In genomic region chr20:2140561-2140960, GRCh38 we compare ENCODE assay signal across 13 cellular contexts. TPM values are rescaled to one million over a fixed set of nuclear protein-coding genes. Genes with fewer than 3 reads are reported as not detected.
DNase-seq lines count a peak whose midpoint lies in the region; TF ChIP-seq lines count a peak whose summit lies in the region.
"Had no signal": no experiment of that assay in that cellular context is flagged by ENCODE, and none has a peak within 500 bp of the region (broad histone marks: within the 10 kb centered on the region; RNA-seq: fewer than 3 reads in every experiment).

No MANE protein-coding gene starts in this region.

- H3K4me3 ChIP-seq in fibroblast of mammary gland (ENCODE audit: control insufficient read depth, low read depth, low read length), result no peak overlapping the region
- no peak overlapping the region for H3K4me3 ChIP-seq in transverse colon
- H3K4me3 ChIP-seq: SJSA1 had no signal

- peaks cover 0 to 22% (median 5%) of the 10 kb centered on the region in 4 donors for H3K4me1 ChIP-seq in transverse colon

- intact Hi-C loops in transverse colon (cut with DNase I; ENCODE audit: low total_unique reads), result loop anchor here (10.0 kb wide), 1 partner anchor 654 kb away; no protein-coding TSS in a partner anchor

- peaks cover 54% of the 10 kb centered on the region for H3K36me3 Mint-ChIP-seq in activated T-cell treated with anti-CD3 and anti-CD28 coated beads, Interleukin-2, amount 50 U/mL, for 24 hours (ENCODE audit: low read depth)

- CTCF ChIA-PET in RWPE1 (lab: Yijun Ruan, JAX), result interaction anchor here (0.6 to 0.7 kb wide), 2 partner anchors 32 to 137 kb away, joined by 3 read pairs; no protein-coding TSS in a partner anchor

- 56% methylated on average over 1 of the region's 1 CpG; no CpG with 5 or more reads in 1 of the 2 donors for WGBS in transverse colon (ENCODE audit: low coverage in 1 of 2), 2 donors

- DNase-seq in RWPE1 (ENCODE audit: low spot score) (no peak), fibroblast of mammary gland (ENCODE audit: low read depth) (peak; percentile 60), occipital lobe (lab: John Stamatoyannopoulos, UW) (peak; percentile 20), transverse colon (peak; percentile 35), GM10266 (ENCODE audit: extremely low spot score) (no peak)
- no peak for DNase-seq in activated CD4-positive, alpha-beta T cell treated with anti-CD3 and anti-CD28 coated beads, Interleukin-2, amount 50 U/mL, for 4 hours
- no peak for DNase-seq in activated T-cell treated with anti-CD3 and anti-CD28 coated beads, Interleukin-2, amount 50 U/mL, for 24 hours
- DNase-seq: CD8-positive, alpha-beta T cell; NCI-H748 treated with DMSO at 0.1 percent for 48 hours; nucleus accumbens; stimulated activated CD4-positive, alpha-beta T cell treated with anti-CD3 and anti-CD28 coated beads, Interleukin-2, amount 100 ng/mL, for 48 hours; stimulated activated naive CD4-positive, alpha-beta T cell had no signal

- H3K27ac Mint-ChIP-seq in activated T-cell treated with anti-CD3 and anti-CD28 coated beads, Interleukin-2, amount 50 U/mL, for 24 hours, result no peak overlapping the region
- H3K27ac Mint-ChIP-seq: CD8-positive, alpha-beta T cell had no signal

- no peak for TF ChIP-seq CTCF in RWPE1 (conservative IDR thresholded peaks at IDR 0.05; ENCODE audit: low read depth)
- TF ChIP-seq CTCF in fibroblast of mammary gland (conservative IDR thresholded peaks at IDR 0.05; ENCODE audit: control insufficient read depth, insufficient read depth, low read depth, low read length), result no peak
- no peak for TF ChIP-seq CTCF in transverse colon (IDR thresholded peaks at IDR 0.05)
- no peak for TF ChIP-seq CTCF in GM10266 (IDR thresholded peaks at IDR 0.05; ENCODE audit: control insufficient read depth, insufficient read depth, low read depth, missing control alignments)

- H3K4me3 Mint-ChIP-seq in activated T-cell treated with anti-CD3 and anti-CD28 coated beads, Interleukin-2, amount 50 U/mL, for 24 hours, result no peak overlapping the region
- H3K4me3 Mint-ChIP-seq: CD8-positive, alpha-beta T cell had no signal

- peak overlapping the region; percentile 6 for H3K27ac ChIP-seq in RWPE1
- peak overlapping the region in 1 of 4 donors; percentile 25 for H3K27ac ChIP-seq in transverse colon
- H3K27ac ChIP-seq: SJSA1 had no signal

- no peaks in the 10 kb centered on the region for H3K9me3 Mint-ChIP-seq in activated T-cell treated with anti-CD3 and anti-CD28 coated beads, Interleukin-2, amount 50 U/mL, for 24 hours
- H3K9me3 Mint-ChIP-seq: CD8-positive, alpha-beta T cell had no signal

- peaks cover 22% of the 10 kb centered on the region for H3K4me1 Mint-ChIP-seq in activated T-cell treated with anti-CD3 and anti-CD28 coated beads, Interleukin-2, amount 50 U/mL, for 24 hours (ENCODE audit: low read depth)

- H3K27me3 Mint-ChIP-seq in activated T-cell treated with anti-CD3 and anti-CD28 coated beads, Interleukin-2, amount 50 U/mL, for 24 hours, result no peaks in the 10 kb centered on the region

- TF ChIP-seq EP300 in transverse colon (IDR thresholded peaks at IDR 0.05; ENCODE audit: low read depth), result no peak

- H3K9me3 ChIP-seq in transverse colon, result no peaks in the 10 kb centered on the region
- H3K9me3 ChIP-seq: SJSA1 had no signal

- in situ Hi-C loops in transverse colon (cut with MboI; ENCODE audit: low pct_ligation_motif_present in 1 of 4, low pct_unique_long_range_greater_than_20kb in 1 of 4, low sequenced_read_pairs in 3 of 4), result no loop called here

- TF ChIP-seq POLR2A in transverse colon (IDR thresholded peaks at IDR 0.05), result no peak

- POLR2A ChIA-PET in RWPE1 (lab: Yijun Ruan, JAX; ENCODE audit: low non-redundant PET), result no interaction called here

- H3K36me3 ChIP-seq in transverse colon, result peaks cover 0 to 11% (median under 1%) of the 10 kb centered on the region in 4 donors

- no peaks in the 10 kb centered on the region for H3K27me3 ChIP-seq in transverse colon
- H3K27me3 ChIP-seq: SJSA1 had no signal

RNA-seq across cellular contexts. Expression of gene STK35, which starts 38.9 kb away (rescaled TPM):
- total RNA-seq in occipital lobe (13.9 TPM), transverse colon (10 to 100 TPM; 19.9 to 27.9 (median 23.9) TPM)

Comparison
In these comparisons a context has a peak if more than half of its experiments do, and no peak if none do; other contexts are left out.
1. DNase-seq: peak in fibroblast of mammary gland (single experiment), occipital lobe (single experiment) and transverse colon (single experiment); none in RWPE1 (single experiment), activated CD4-positive, alpha-beta T cell treated with anti-CD3 and anti-CD28 coated beads, Interleukin-2, amount 50 U/mL, for 4 hours (0 of 2), activated T-cell treated with anti-CD3 and anti-CD28 coated beads, Interleukin-2, amount 50 U/mL, for 24 hours (single experiment) and GM10266 (single experiment).